ENCODE assay signal across 20 cellular contexts in the genomic region with DNA sequence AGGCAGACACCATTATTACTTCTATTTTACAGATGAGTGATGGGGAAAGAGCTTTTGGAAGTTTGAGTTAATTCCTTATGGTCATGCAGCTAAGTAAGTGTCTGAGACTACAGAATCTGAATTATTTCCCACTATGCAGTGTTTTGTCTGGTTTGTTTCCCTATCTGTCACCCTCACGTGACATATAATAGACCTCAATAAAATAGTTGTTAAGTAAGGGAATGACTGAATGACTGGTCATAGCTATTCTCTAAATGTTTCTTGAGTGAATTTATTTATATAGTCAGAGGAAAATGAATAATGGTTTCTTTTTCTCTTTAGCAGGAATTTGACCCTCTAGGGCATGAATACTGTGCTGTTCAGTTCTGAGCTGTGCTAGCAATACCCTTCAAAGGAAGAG. TPM values are rescaled to one million over a fixed set of nuclear protein-coding genes. Genes with fewer than 3 reads are reported as not detected.
DNase-seq lines count a peak whose midpoint lies in the region; TF ChIP-seq lines count a peak whose summit lies in the region.
"Had no signal": no experiment of that assay in that cellular context is flagged by ENCODE, and none has a peak within 500 bp of the region (broad histone marks: within the 10 kb centered on the region; RNA-seq: fewer than 3 reads in every experiment).

No MANE protein-coding gene starts in this region.

- H3K9me3 ChIP-seq in adipocyte (ENCODE audit: control insufficient read depth, low read length) = no peaks in the 10 kb centered on the region
- H3K9me3 ChIP-seq in smooth muscle cell (replicated peaks; ENCODE audit: low read depth) = no peaks in the 10 kb centered on the region
- no peaks in the 10 kb centered on the region for H3K9me3 ChIP-seq in SJCRH30 (replicated peaks)
- H3K9me3 ChIP-seq: MG63 had no signal

- H2AFZ ChIP-seq in smooth muscle cell (ENCODE audit: low read depth) = no peak overlapping the region
- H2AFZ ChIP-seq: parathyroid adenoma had no signal

- peaks cover 7% of the 10 kb centered on the region for H3F3A ChIP-seq in smooth muscle cell (ENCODE audit: low read depth)

- TF ChIP-seq CTCF in fibroblast of pulmonary artery (IDR thresholded peaks at IDR 0.05; ENCODE audit: low read length, missing control alignments) (no peak), smooth muscle cell (IDR thresholded peaks at IDR 0.05; ENCODE audit: borderline replicate concordance, insufficient read depth, poor library complexity, severe bottlenecking) (no peak)

- peaks cover 46% of the 10 kb centered on the region for H3K79me2 ChIP-seq in smooth muscle cell (ENCODE audit: low read depth)
- H3K79me2 ChIP-seq: parathyroid adenoma had no signal

- intact Hi-C loops in posterior vena cava (cut with DNase I) = no loop called here

- DNase-seq in EL = peak; percentile 81
- DNase-seq in adipocyte (ENCODE audit: low read depth) = peak; percentile 43
- DNase-seq in fibroblast of pulmonary artery (ENCODE audit: low read depth) = peak; percentile 25
- no peak for DNase-seq in smooth muscle cell (lab: John Stamatoyannopoulos, UW; ENCODE audit: unreplicated experiment)
- no peak for DNase-seq in activated CD4-positive, CD25-positive, alpha-beta regulatory T cell treated with anti-CD3 and anti-CD28 coated beads, Interleukin-2, amount 50 U/mL, for 72 hours
- DNase-seq in SJCRH30 = no peak
- DNase-seq in posterior vena cava (ENCODE audit: low spot score) = no peak
- DNase-seq: activated CD4-positive, alpha-beta T cell treated with anti-CD3 and anti-CD28 coated beads, Interleukin-2, amount 50 U/mL, for 1 hour; activated gamma-delta T cell treated with Interleukin-2 at 50 U/mL for 16 hours; C1 segment of cervical spinal cord; cortex of kidney; islet precursor cell; MG63; naive thymus-derived CD4-positive, alpha-beta T cell; NCI-H1694 treated with DMSO at 0.1 percent for 48 hours; NCI-H446; stimulated activated CD4-positive, alpha-beta T cell treated with anti-CD3 and anti-CD28 coated beads, Interleukin-4, amount 100 ng/mL, for 1 hour; T-cell had no signal

- peaks cover 96% of the 10 kb centered on the region for H4K20me1 ChIP-seq in smooth muscle cell (ENCODE audit: low read depth)

- H3K9ac ChIP-seq in adipocyte (ENCODE audit: low read length) (no peak overlapping the region), smooth muscle cell (ENCODE audit: low read depth) (no peak overlapping the region)
- H3K9ac ChIP-seq: parathyroid adenoma had no signal

- H3K27ac ChIP-seq in smooth muscle cell (ENCODE audit: low read depth) (peak overlapping the region; percentile 6), SJCRH30 (no peak overlapping the region)
- H3K27ac ChIP-seq: parathyroid adenoma, skin epidermis had no signal

- no peak overlapping the region for H3K4me2 ChIP-seq in smooth muscle cell

- H3K4me3 ChIP-seq in adipocyte (ENCODE audit: low read length) (no peak overlapping the region), fibroblast of pulmonary artery (replicated peaks; ENCODE audit: low read depth, low read length) (no peak overlapping the region), smooth muscle cell (no peak overlapping the region), SJCRH30 (no peak overlapping the region)
- H3K4me3 ChIP-seq: MG63, skin epidermis had no signal

- H3K27me3 ChIP-seq in adipocyte (replicated peaks; ENCODE audit: control insufficient read depth, insufficient read depth, low read length) (no peaks in the 10 kb centered on the region), smooth muscle cell (ENCODE audit: low read depth) (no peaks in the 10 kb centered on the region), SJCRH30 (no peaks in the 10 kb centered on the region)
- H3K27me3 ChIP-seq: MG63 had no signal

- peaks cover 41% of the 10 kb centered on the region for H3K36me3 ChIP-seq in adipocyte (ENCODE audit: control insufficient read depth, insufficient read depth, low read length, severe bottlenecking)
- H3K36me3 ChIP-seq in smooth muscle cell (ENCODE audit: low read depth) = peaks cover 11% of the 10 kb centered on the region
- H3K36me3 ChIP-seq in SJCRH30 = peaks cover 78% of the 10 kb centered on the region

- WGBS in smooth muscle cell (ENCODE audit: low lambda C conversion rate) = 42% methylated on average over 1 of the region's 1 CpG

- H3K4me1 ChIP-seq in adipocyte (ENCODE audit: control insufficient read depth, insufficient read depth, low read length) = peaks cover 50% of the 10 kb centered on the region
- no peaks in the 10 kb centered on the region for H3K4me1 ChIP-seq in smooth muscle cell (ENCODE audit: low read depth)
- no peaks in the 10 kb centered on the region for H3K4me1 ChIP-seq in SJCRH30
- H3K4me1 ChIP-seq: parathyroid adenoma had no signal

RNA-seq across cellular contexts. Expression of gene TRIM32, which starts 10.2 kb away (rescaled TPM):
- total RNA-seq in smooth muscle cell = 22.7 and 27.3 TPM in 2 replicates
- polyA plus RNA-seq in smooth muscle cell = 18.2 and 21.5 TPM in 2 replicates
- total RNA-seq in SJCRH30 (2014; rRNA removed; shearing (Covaris generic)) = 38.7 and 40.2 TPM in 2 replicates
- 10 to 100 TPM; 17.4 to 24.4 TPM for total RNA-seq in posterior vena cava

Comparison
In these comparisons a context has a peak if more than half of its experiments do, and no peak if none do; other contexts are left out.
1. DNase-seq: peak in EL (single experiment), adipocyte (single experiment) and fibroblast of pulmonary artery (single experiment); none in smooth muscle cell (single experiment), activated CD4-positive, CD25-positive, alpha-beta regulatory T cell treated with anti-CD3 and anti-CD28 coated beads, Interleukin-2, amount 50 U/mL, for 72 hours (single experiment), SJCRH30 (0 of 2) and posterior vena cava (single experiment).